In the genomic region with DNA sequence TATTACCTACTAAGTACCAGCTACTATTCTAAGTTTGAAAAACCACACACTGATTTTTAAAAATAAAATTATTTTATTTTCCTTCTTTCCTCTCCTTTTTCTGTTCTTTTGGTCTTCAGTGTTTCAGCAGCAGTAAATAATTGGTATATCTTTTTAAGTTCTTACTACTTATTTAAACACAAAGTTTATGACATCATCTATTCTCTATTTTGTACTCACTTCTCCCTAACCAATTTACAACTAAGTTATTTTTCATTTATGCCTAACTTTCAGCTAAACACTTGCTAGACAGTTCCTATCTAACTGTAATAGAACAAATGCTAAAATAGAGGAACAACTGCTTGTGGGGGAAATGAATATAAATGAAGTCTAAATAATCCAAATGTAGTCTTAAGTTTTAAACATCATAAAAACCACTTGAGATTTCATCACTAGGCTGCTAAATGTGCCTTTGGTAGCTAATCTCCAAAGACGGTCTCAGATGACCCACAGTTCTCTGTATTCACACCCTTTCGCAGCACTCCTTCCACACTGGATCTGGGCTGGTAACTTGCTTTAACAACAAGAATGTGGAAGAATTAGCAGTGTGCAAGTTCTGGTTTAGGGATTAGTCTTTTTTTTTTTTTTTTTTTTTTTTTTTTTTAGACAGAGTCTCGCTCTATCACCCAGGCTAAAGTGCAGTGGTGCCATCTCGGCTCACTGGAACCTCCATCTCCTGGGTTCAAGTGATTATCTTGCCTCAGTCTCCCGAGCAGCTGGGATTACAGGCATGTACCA, we compare ENCODE assay signal across 22 cellular contexts. TPM values are rescaled to one million over a fixed set of nuclear protein-coding genes. Genes with fewer than 3 reads are reported as not detected.
DNase-seq lines count a peak whose midpoint lies in the region; ATAC-seq, FAIRE-seq and TF ChIP-seq lines count a peak whose summit lies in the region.
"Had no signal": no experiment of that assay in that cellular context is flagged by ENCODE, and none has a peak within 500 bp of the region (broad histone marks: within the 10 kb centered on the region; RNA-seq: fewer than 3 reads in every experiment).

No MANE protein-coding gene starts in this region.

- no peak for TF ChIP-seq EP300 in HepG2 (IDR thresholded peaks at IDR 0.05; ENCODE audit: low read depth in 2 of 2, low read length in 2 of 2)
- no peak for TF ChIP-seq EP300 in HepG2 (CRISPR knock-in tag; IDR thresholded peaks at IDR 0.05; ENCODE audit: borderline replicate concordance)

- H3K79me2 ChIP-seq in HepG2 (ENCODE audit: insufficient read depth, low read length): no peaks in the 10 kb centered on the region

- in situ Hi-C loops in HepG2 (cut with HindIII; ENCODE audit: extremely low pct_ligation_motif_present, low pct_unique_long_range_greater_than_20kb): no loop called here

- POLR2A ChIA-PET in HepG2 (lab: Yijun Ruan, JAX): no interaction called here
- POLR2A ChIA-PET in RWPE1 (lab: Yijun Ruan, JAX; ENCODE audit: low non-redundant PET): interaction anchor here (0.6 kb wide), 1 partner anchor 73 kb away, joined by 3 read pairs; no protein-coding TSS in a partner anchor

- TF ChIP-seq CTCF in HepG2 (CRISPR knock-in tag; IDR thresholded peaks at IDR 0.05) (no peak), right lobe of liver (IDR thresholded peaks at IDR 0.05) (no peak), RWPE1 (conservative IDR thresholded peaks at IDR 0.05; ENCODE audit: low read depth) (no peak)

- BruUV-seq in HepG2 (replicated peaks; lab: Mats Ljungman, UMichigan): no TSS peak

- CTCF ChIA-PET in HepG2 (lab: Yijun Ruan, JAX; ENCODE audit: low intra/inter-chr PET ratio, low total read pairs) (no interaction called here), RWPE1 (lab: Yijun Ruan, JAX) (no interaction called here)

- no peak overlapping the region for H2AFZ ChIP-seq in HepG2 (ENCODE audit: low read length)

- H3K36me3 ChIP-seq in HepG2 (replicated peaks in 1 of 2; ENCODE audit: control insufficient read depth in 1 of 2, insufficient read depth in 2 of 2, low read length in 2 of 2) (no peaks in the 10 kb centered on the region; a peak in 1 of 5 replicates), right lobe of liver (no peaks in the 10 kb centered on the region)
- H3K36me3 ChIP-seq: BLaER1 had no signal

- H3K36me3 Mint-ChIP-seq in central memory CD8-positive, alpha-beta T cell (ENCODE audit: insufficient read depth): peaks cover 10% of the 10 kb centered on the region

- DNase-seq in HepG2 (ENCODE audit: low spot score) (no peak), right lobe of liver (no peak), RWPE1 (ENCODE audit: low spot score) (no peak), foreskin melanocyte (no peak), SIG-M5 (lab: John Stamatoyannopoulos, UW) (no peak), COLO668 (lab: John Stamatoyannopoulos, UW; ENCODE audit: unreplicated experiment) (no peak)
- no peak for DNase-seq in central memory CD8-positive, alpha-beta T cell (ENCODE audit: low spot score in 2 of 2)
- DNase-seq: COR-L47, DMS 273 treated with DMSO at 0.1 percent for 48 hours, GF-D8, HFFc6, NCI-H1417 treated with DMSO at 0.1 percent for 48 hours, NCI-H187 treated with DMSO at 0.1 percent for 48 hours, NCI-H2227 treated with DMSO at 0.1 percent for 48 hours, NCI-H510A treated with DMSO at 0.1 percent for 48 hours, NCI-H774 had no signal

- peaks cover 5% of the 10 kb centered on the region for H3K4me1 Mint-ChIP-seq in central memory CD8-positive, alpha-beta T cell

- intact Hi-C loops in HepG2 (cut with micrococcal nuclease; ENCODE audit: unreplicated experiment): no loop called here
- intact Hi-C loops in right lobe of liver (cut with DNase I): no loop called here

- no peak overlapping the region for H3K4me2 ChIP-seq in HepG2 (ENCODE audit: low read depth, low read length)
- H3K4me2 ChIP-seq: A549, BLaER1, KMS-11 had no signal

- no peak for FAIRE-seq in HepG2 (lab: Jason Lieb, UNC)
- FAIRE-seq: A549, GM12891, GM18507 had no signal

- no peaks in the 10 kb centered on the region for H4K20me1 ChIP-seq in HepG2 (ENCODE audit: insufficient read depth, low read length)
- H4K20me1 ChIP-seq: BLaER1 had no signal

- H3K27me3 ChIP-seq in HepG2 (ENCODE audit: control insufficient read depth in 1 of 2, insufficient read depth in 2 of 2, low read length in 2 of 2) (no peaks in the 10 kb centered on the region), right lobe of liver (no peaks in the 10 kb centered on the region)
- H3K27me3 ChIP-seq: BLaER1, SJCRH30 had no signal

- H3K9ac ChIP-seq in HepG2 (ENCODE audit: insufficient read depth, low read depth, low read length): no peak overlapping the region
- H3K9ac ChIP-seq: BLaER1, KMS-11 had no signal

- 88% methylated on average over 5 of the region's 5 CpGs for WGBS in HepG2 (ENCODE audit: low lambda C conversion rate)
- 89% methylated on average over 2 of the region's 5 CpGs for WGBS in right lobe of liver (ENCODE audit: insufficient coverage, low coverage, low lambda C conversion rate, missing lambda C conversion rate)

- H3K27ac Mint-ChIP-seq in central memory CD8-positive, alpha-beta T cell (ENCODE audit: low read depth): peak overlapping the region; percentile 80
- H3K27ac Mint-ChIP-seq: HFFc6 had no signal

- H3K27ac ChIP-seq in HepG2 (ENCODE audit: extremely low read length, insufficient read depth, low read length): no peak overlapping the region
- no peak overlapping the region for H3K27ac ChIP-seq in right lobe of liver
- H3K27ac ChIP-seq in RWPE1: peak overlapping the region; percentile 40
- H3K27ac ChIP-seq: A549, BLaER1, KMS-11, SJCRH30 had no signal

- H3K27me3 Mint-ChIP-seq in central memory CD8-positive, alpha-beta T cell: no peaks in the 10 kb centered on the region

- ATAC-seq in HepG2 (no peak), right lobe of liver (no peak)
- ATAC-seq in central memory CD8-positive, alpha-beta T cell (replicated peaks; ENCODE audit: extremely low read depth, poor library complexity, severe bottlenecking): no peak
- ATAC-seq: A549 had no signal

- no peaks in the 10 kb centered on the region for H3K4me1 ChIP-seq in HepG2 (ENCODE audit: insufficient read depth, low read length)
- no peaks in the 10 kb centered on the region for H3K4me1 ChIP-seq in right lobe of liver
- H3K4me1 ChIP-seq: BLaER1 had no signal

- H3K9me3 ChIP-seq in HepG2 (ENCODE audit: low read length) (no peaks in the 10 kb centered on the region), right lobe of liver (no peaks in the 10 kb centered on the region)
- H3K9me3 ChIP-seq: A549, BLaER1, SJCRH30 had no signal

- no peak overlapping the region for H3K4me3 Mint-ChIP-seq in central memory CD8-positive, alpha-beta T cell
- H3K4me3 Mint-ChIP-seq: HFFc6 had no signal

- no peaks in the 10 kb centered on the region for H3K9me3 Mint-ChIP-seq in central memory CD8-positive, alpha-beta T cell
- H3K9me3 Mint-ChIP-seq: HFFc6 had no signal

- TF ChIP-seq POLR2A in HepG2 (IDR thresholded peaks at IDR 0.05; ENCODE audit: insufficient read depth in 1 of 2, low read depth in 2 of 2, low read length in 2 of 2) (no peak), right lobe of liver (IDR thresholded peaks at IDR 0.05) (no peak)

- no peak overlapping the region for H3K4me3 ChIP-seq in HepG2 (replicated peaks in 1 of 3; ENCODE audit: insufficient read depth in 1 of 3, low read depth in 2 of 3, low read length in 3 of 3)
- H3K4me3 ChIP-seq in right lobe of liver: no peak overlapping the region
- H3K4me3 ChIP-seq: A549, BLaER1, SJCRH30 had no signal

- TF ChIP-seq RAD21 in HepG2 (CRISPR knock-in tag; IDR thresholded peaks at IDR 0.05): no peak

RNA-seq across cellular contexts. Expression of a gene that starts 41.0 kb away (rescaled TPM):
- 10.0 and 17.4 TPM in 2 replicates for total RNA-seq in HepG2 (2016; rRNA removed; fragmentation: Illumina TruSeq; extraction: Trizol)
- 3.0 and 4.3 TPM in 2 replicates for total RNA-seq in HepG2 (2016; cell fraction: cytosol; rRNA removed; fragmentation: Illumina TruSeq; extraction: Trizol; ENCODE audit: low read depth)
- 9.8 and 15.5 TPM in 2 replicates for total RNA-seq in HepG2 (2016; cell fraction: insoluble cytoplasmic fraction; rRNA removed; fragmentation: Illumina TruSeq; extraction: Trizol)
- total RNA-seq in HepG2 (2016; cell fraction: membrane; rRNA removed; fragmentation: Illumina TruSeq; extraction: Trizol): 5.3 and 5.4 TPM in 2 replicates
- total RNA-seq in HepG2 (2016; cell fraction: nucleus; rRNA removed; fragmentation: Illumina TruSeq; extraction: Trizol): 8.8 and 11.1 TPM in 2 replicates
- 5.7 and 7.6 TPM in 2 replicates for polyA plus RNA-seq in HepG2 (2011; rRNA removed)
- polyA plus RNA-seq in HepG2 (2011; cell fraction: cytosol; rRNA removed): 3.4 and 5.0 TPM in 2 replicates
- polyA plus RNA-seq in HepG2 (2011; cell fraction: nucleus; rRNA removed): 3.2 and 4.1 TPM in 2 replicates
- 9.7 and 12.0 TPM in 2 replicates for polyA plus RNA-seq in HepG2 (2012)
- polyA plus RNA-seq in HepG2 (2016; cell fraction: cytosol; fragmentation: Illumina TruSeq; extraction: Trizol; ENCODE audit: low read depth): 1.1 and 1.2 TPM in 2 replicates
- 27.1 and 28.3 TPM in 2 replicates for polyA plus RNA-seq in HepG2 (2016; cell fraction: insoluble cytoplasmic fraction; fragmentation: Illumina TruSeq; extraction: Trizol; ENCODE audit: low read depth)
- 5.2 and 5.6 TPM in 2 replicates for polyA plus RNA-seq in HepG2 (2016; cell fraction: membrane; fragmentation: Illumina TruSeq; extraction: Trizol; ENCODE audit: low read depth)
- 17.1 and 17.2 TPM in 2 replicates for polyA plus RNA-seq in HepG2 (2016; cell fraction: nucleus; fragmentation: Illumina TruSeq; extraction: Trizol; ENCODE audit: insufficient read depth, low read depth)
- polyA minus RNA-seq in HepG2 (2011; rRNA and poly(A)+ RNA removed; ENCODE audit: low replicate concordance): 3.8 and 10.5 TPM in 2 replicates
- polyA minus RNA-seq in HepG2 (2011; cell fraction: cytosol; rRNA and poly(A)+ RNA removed): 4.2 and 4.7 TPM in 2 replicates
- polyA minus RNA-seq in HepG2 (2011; cell fraction: nucleus; rRNA and poly(A)+ RNA removed): 7.3 and 8.1 TPM in 2 replicates
- total RNA-seq in right lobe of liver: 1 to 10 TPM; 6.3 to 9.4 (median 7.3) TPM

RNA-seq across cellular contexts. Expression of a gene that starts 48.5 kb away (rescaled TPM):
- total RNA-seq in HepG2 (2016; rRNA removed; fragmentation: Illumina TruSeq; extraction: Trizol): 4.8 and 5.4 TPM in 2 replicates
- total RNA-seq in HepG2 (2016; cell fraction: cytosol; rRNA removed; fragmentation: Illumina TruSeq; extraction: Trizol; ENCODE audit: low read depth): 2.2 and 2.5 TPM in 2 replicates
- total RNA-seq in HepG2 (2016; cell fraction: insoluble cytoplasmic fraction; rRNA removed; fragmentation: Illumina TruSeq; extraction: Trizol): 4.9 and 5.0 TPM in 2 replicates
- 4.9 and 5.0 TPM in 2 replicates for total RNA-seq in HepG2 (2016; cell fraction: membrane; rRNA removed; fragmentation: Illumina TruSeq; extraction: Trizol)
- total RNA-seq in HepG2 (2016; cell fraction: nucleus; rRNA removed; fragmentation: Illumina TruSeq; extraction: Trizol): 4.3 and 4.8 TPM in 2 replicates
- polyA plus RNA-seq in HepG2 (2011; rRNA removed): 7.3 and 7.5 TPM in 2 replicates
- 4.0 and 5.0 TPM in 2 replicates for polyA plus RNA-seq in HepG2 (2011; cell fraction: cytosol; rRNA removed)
- polyA plus RNA-seq in HepG2 (2011; cell fraction: nucleus; rRNA removed): 6.5 and 9.9 TPM in 2 replicates
- polyA plus RNA-seq in HepG2 (2012): 4.8 and 6.4 TPM in 2 replicates
- polyA plus RNA-seq in HepG2 (2016; cell fraction: cytosol; fragmentation: Illumina TruSeq; extraction: Trizol; ENCODE audit: low read depth): 0.69 and 1.1 TPM in 2 replicates
- polyA plus RNA-seq in HepG2 (2016; cell fraction: insoluble cytoplasmic fraction; fragmentation: Illumina TruSeq; extraction: Trizol; ENCODE audit: low read depth): 5.5 TPM in 2 replicates
- 2.9 and 3.9 TPM in 2 replicates for polyA plus RNA-seq in HepG2 (2016; cell fraction: membrane; fragmentation: Illumina TruSeq; extraction: Trizol; ENCODE audit: low read depth)
- 12.1 and 14.0 TPM in 2 replicates for polyA plus RNA-seq in HepG2 (2016; cell fraction: nucleus; fragmentation: Illumina TruSeq; extraction: Trizol; ENCODE audit: insufficient read depth, low read depth)
- polyA minus RNA-seq in HepG2 (2011; rRNA and poly(A)+ RNA removed; ENCODE audit: low replicate concordance): 8.0 and 14.3 TPM in 2 replicates
- polyA minus RNA-seq in HepG2 (2011; cell fraction: cytosol; rRNA and poly(A)+ RNA removed): 4.0 and 7.0 TPM in 2 replicates
- 7.2 and 7.6 TPM in 2 replicates for polyA minus RNA-seq in HepG2 (2011; cell fraction: nucleus; rRNA and poly(A)+ RNA removed)
- total RNA-seq in right lobe of liver: 1 to 10 TPM; 5.2 to 9.4 (median 6.7) TPM
